In genomic region chr7:112723416-112723815, GRCh38 we compare ENCODE assay signal across 19 cellular contexts.
DNase-seq lines count a peak whose midpoint lies in the region; ATAC-seq, FAIRE-seq and TF ChIP-seq lines count a peak whose summit lies in the region.
"Had no signal": no experiment of that assay in that cellular context is flagged by ENCODE, and none has a peak within 500 bp of the region (broad histone marks: within the 10 kb centered on the region; RNA-seq: fewer than 3 reads in every experiment).

No MANE protein-coding gene starts in this region.

- no peaks in the 10 kb centered on the region for H3K9me3 ChIP-seq in mammary epithelial cell (replicated peaks; ENCODE audit: insufficient read depth, low read length)
- H3K9me3 ChIP-seq: uterus had no signal

- no peak overlapping the region for H3K4me3 Mint-ChIP-seq in naive thymus-derived CD8-positive, alpha-beta T cell
- H3K4me3 Mint-ChIP-seq: activated naive CD8-positive, alpha-beta T cell; nephron progenitor cell had no signal

- no peaks in the 10 kb centered on the region for H3K36me3 Mint-ChIP-seq in naive thymus-derived CD8-positive, alpha-beta T cell
- H3K36me3 Mint-ChIP-seq: activated naive CD8-positive, alpha-beta T cell had no signal

- FAIRE-seq in GM12892 (lab: Jason Lieb, UNC), result no peak
- FAIRE-seq: G401.6, H54 had no signal

- H3K4me3 ChIP-seq in ACC112 (ENCODE audit: low read depth, low read length) (peak overlapping the region; percentile 31; the same call in 1 of the 2 replicates), mammary epithelial cell (replicated peaks in 1 of 3; ENCODE audit: insufficient read depth in 1 of 3, low read depth in 2 of 3, low read length in 3 of 3) (no peak overlapping the region)
- H3K4me3 ChIP-seq: cardiac muscle cell, uterus had no signal

- H3K9me3 Mint-ChIP-seq in naive thymus-derived CD8-positive, alpha-beta T cell, result peaks cover under 1 to 23% (median 12%) of the 10 kb centered on the region in 9 donors

- TF ChIP-seq POLR2A in GM12892 (IDR thresholded peaks at IDR 0.05; ENCODE audit: low read depth, low read length), result no peak

- no TSS peak for BruUV-seq in mammary epithelial cell (replicated peaks; lab: Mats Ljungman, UMichigan)

- H3K4me2 ChIP-seq in mammary epithelial cell (ENCODE audit: insufficient read depth, low read depth, low read length), result peak overlapping the region; percentile 38

- H3K27ac ChIP-seq in ACC112 (ENCODE audit: low read depth, low read length), result peak overlapping the region; percentile 59
- H3K27ac ChIP-seq in mammary epithelial cell (ENCODE audit: insufficient read depth, low read depth, low read length), result no peak overlapping the region
- H3K27ac ChIP-seq: cardiac muscle cell, uterus had no signal

- H3K4me1 Mint-ChIP-seq in naive thymus-derived CD8-positive, alpha-beta T cell, result no peaks in the 10 kb centered on the region
- H3K4me1 Mint-ChIP-seq: nephron progenitor cell had no signal

- TF ChIP-seq CTCF in mammary epithelial cell (conservative IDR thresholded peaks at IDR 0.05 in 1 of 2, IDR thresholded peaks at IDR 0.05 in 1 of 2; ENCODE audit: extremely low read depth in 1 of 2, insufficient read depth in 1 of 2, low read depth in 1 of 2, low read length in 2 of 2), result no peak

- in situ Hi-C loops in mammary epithelial cell (cut with MboI; ENCODE audit: low sequenced_read_pairs in 2 of 2), result no loop called here

- H3K27me3 Mint-ChIP-seq in naive thymus-derived CD8-positive, alpha-beta T cell, result peaks cover 2 to 28% (median 13%) of the 10 kb centered on the region in 5 donors

- H3K79me2 ChIP-seq in ACC112 (ENCODE audit: control insufficient read depth, insufficient read depth, low read length, unreplicated experiment) (no peaks in the 10 kb centered on the region), mammary epithelial cell (ENCODE audit: insufficient read depth, low read length) (no peaks in the 10 kb centered on the region)

- H2AFZ ChIP-seq in ACC112 (ENCODE audit: low read length, unreplicated experiment), result peak overlapping the region; percentile 15
- peak overlapping the region; percentile 83 for H2AFZ ChIP-seq in mammary epithelial cell (ENCODE audit: low read depth, low read length)

- intact Hi-C loops in mammary epithelial cell (cut with micrococcal nuclease), result no loop called here

- H3K4me1 ChIP-seq in ACC112 (ENCODE audit: control insufficient read depth, insufficient read depth, low read length, unreplicated experiment) (peaks cover 19% of the 10 kb centered on the region), mammary epithelial cell (ENCODE audit: insufficient read depth, low read length) (peaks cover 13% of the 10 kb centered on the region)
- H3K4me1 ChIP-seq: uterus had no signal

- WGBS in mammary epithelial cell (ENCODE audit: low coverage, missing lambda C conversion rate), result 38% methylated on average over 3 of the region's 4 CpGs

- DNase-seq in HT1080 (ENCODE audit: low read depth) (peak; percentile 82), mammary epithelial cell (peak; percentile 79), foreskin melanocyte (peak; percentile 68), NCI-H1930 (lab: John Stamatoyannopoulos, UW) (no peak), GM12892 (ENCODE audit: insufficient read length) (no peak)
- no peak for DNase-seq in naive thymus-derived CD8-positive, alpha-beta T cell
- DNase-seq: 8988T; C1 segment of cervical spinal cord; NCI-H2029; nephron progenitor cell; RPMI8226; stimulated activated CD4-positive, alpha-beta T cell treated with anti-CD3 and anti-CD28 coated beads, Interleukin-12 subunit alpha, Interleukin-12 subunit beta, amount 100 ng/mL, for 4 hours; uterus had no signal

- H3K9ac ChIP-seq in mammary epithelial cell (ENCODE audit: insufficient read depth, low read length), result no peak overlapping the region

- POLR2A ChIA-PET in naive thymus-derived CD8-positive, alpha-beta T cell (lab: Charles Lee), result no interaction called here

- ATAC-seq in naive thymus-derived CD8-positive, alpha-beta T cell, result no peak
- ATAC-seq in HG03565 (IDR thresholded peaks at IDR 0.05; ENCODE audit: unreplicated experiment), result no peak

- H3K27ac Mint-ChIP-seq in naive thymus-derived CD8-positive, alpha-beta T cell, result no peak overlapping the region
- H3K27ac Mint-ChIP-seq: activated naive CD8-positive, alpha-beta T cell; nephron progenitor cell had no signal

- H3K27me3 ChIP-seq in ACC112 (ENCODE audit: insufficient read depth, low read length) (no peaks in the 10 kb centered on the region), mammary epithelial cell (ENCODE audit: insufficient read depth, low read length) (no peaks in the 10 kb centered on the region)
- H3K27me3 ChIP-seq: cardiac muscle cell, uterus had no signal

- dilution Hi-C loops in mammary epithelial cell (cut with HindIII; ENCODE audit: low sequenced_read_pairs), result no loop called here

- no peaks in the 10 kb centered on the region for H4K20me1 ChIP-seq in mammary epithelial cell (ENCODE audit: insufficient read depth, low read length)

- H3K36me3 ChIP-seq in ACC112 (ENCODE audit: insufficient read depth, low read length) (no peaks in the 10 kb centered on the region), mammary epithelial cell (ENCODE audit: insufficient read depth, low read length) (no peaks in the 10 kb centered on the region)
- H3K36me3 ChIP-seq: cardiac muscle cell, uterus had no signal

- CTCF ChIA-PET in mammary epithelial cell (lab: Charles Lee; ENCODE audit: low non-redundant PET), result no interaction called here

Comparison
In these comparisons a context has a peak if more than half of its experiments do, and no peak if none do; other contexts are left out.
1. DNase-seq: peak in HT1080 (single experiment), mammary epithelial cell (single experiment) and foreskin melanocyte (single experiment); none in NCI-H1930 (0 of 2), naive thymus-derived CD8-positive, alpha-beta T cell (0 of 10) and GM12892 (single experiment).